Comparison of ENCODE assay signal across 1 cellular context in the genomic region with DNA sequence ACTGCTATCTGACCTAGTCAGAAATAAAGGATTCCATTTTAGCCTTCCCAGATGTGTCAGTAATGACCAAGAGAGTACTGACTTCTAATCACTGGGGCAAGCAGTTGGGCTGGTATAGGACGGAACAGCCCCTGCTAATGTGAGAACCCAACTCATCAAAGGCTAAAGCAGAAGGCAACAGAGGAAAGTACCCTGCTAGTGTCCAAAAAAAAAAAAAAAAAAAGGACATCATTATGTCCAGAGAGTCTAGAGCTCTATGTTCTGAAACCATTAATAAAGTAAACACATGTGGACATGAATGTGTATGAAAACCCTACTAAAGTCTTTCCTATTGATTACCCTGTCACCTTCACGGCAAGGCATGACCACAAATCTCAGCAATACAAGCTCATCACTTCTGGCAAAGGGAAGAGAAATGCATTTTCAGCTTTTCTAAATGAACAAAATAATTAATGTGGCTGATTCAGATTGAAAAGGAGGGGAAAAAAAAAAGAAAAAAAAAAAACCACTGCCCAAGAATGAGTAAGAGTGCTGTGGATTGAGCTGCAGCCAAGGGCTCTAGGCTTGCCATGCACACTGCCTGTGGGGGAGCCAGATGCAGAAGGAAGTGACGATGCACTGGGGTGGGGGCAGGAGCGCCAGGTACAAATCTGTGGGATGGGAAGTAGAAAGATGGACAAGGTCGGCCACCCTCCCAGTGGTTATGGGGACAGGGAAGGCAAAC.
A peak's percentile ranks its signal among the peaks of the same experiment; 100 is the strongest.
TF ChIP-seq lines count a peak whose summit lies in the region.

No MANE protein-coding gene starts in this region.

TF ChIP-seq in GM12878, 131 proteins besides CTCF, POLR2A, EP300 and RAD21 (continues in another document):
- TF ChIP-seq, protein P1, sequence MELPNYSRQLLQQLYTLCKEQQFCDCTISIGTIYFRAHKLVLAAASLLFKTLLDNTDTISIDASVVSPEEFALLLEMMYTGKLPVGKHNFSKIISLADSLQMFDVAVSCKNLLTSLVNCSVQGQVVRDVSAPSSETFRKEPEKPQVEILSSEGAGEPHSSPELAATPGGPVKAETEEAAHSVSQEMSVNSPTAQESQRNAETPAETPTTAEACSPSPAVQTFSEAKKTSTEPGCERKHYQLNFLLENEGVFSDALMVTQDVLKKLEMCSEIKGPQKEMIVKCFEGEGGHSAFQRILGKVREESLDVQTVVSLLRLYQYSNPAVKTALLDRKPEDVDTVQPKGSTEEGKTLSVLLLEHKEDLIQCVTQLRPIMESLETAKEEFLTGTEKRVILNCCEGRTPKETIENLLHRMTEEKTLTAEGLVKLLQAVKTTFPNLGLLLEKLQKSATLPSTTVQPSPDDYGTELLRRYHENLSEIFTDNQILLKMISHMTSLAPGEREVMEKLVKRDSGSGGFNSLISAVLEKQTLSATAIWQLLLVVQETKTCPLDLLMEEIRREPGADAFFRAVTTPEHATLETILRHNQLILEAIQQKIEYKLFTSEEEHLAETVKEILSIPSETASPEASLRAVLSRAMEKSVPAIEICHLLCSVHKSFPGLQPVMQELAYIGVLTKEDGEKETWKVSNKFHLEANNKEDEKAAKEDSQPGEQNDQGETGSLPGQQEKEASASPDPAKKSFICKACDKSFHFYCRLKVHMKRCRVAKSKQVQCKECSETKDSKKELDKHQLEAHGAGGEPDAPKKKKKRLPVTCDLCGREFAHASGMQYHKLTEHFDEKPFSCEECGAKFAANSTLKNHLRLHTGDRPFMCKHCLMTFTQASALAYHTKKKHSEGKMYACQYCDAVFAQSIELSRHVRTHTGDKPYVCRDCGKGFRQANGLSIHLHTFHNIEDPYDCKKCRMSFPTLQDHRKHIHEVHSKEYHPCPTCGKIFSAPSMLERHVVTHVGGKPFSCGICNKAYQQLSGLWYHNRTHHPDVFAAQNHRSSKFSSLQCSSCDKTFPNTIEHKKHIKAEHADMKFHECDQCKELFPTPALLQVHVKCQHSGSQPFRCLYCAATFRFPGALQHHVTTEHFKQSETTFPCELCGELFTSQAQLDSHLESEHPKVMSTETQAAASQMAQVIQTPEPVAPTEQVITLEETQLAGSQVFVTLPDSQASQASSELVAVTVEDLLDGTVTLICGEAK (IDR thresholded peaks at IDR 0.05; ENCODE audit: borderline replicate concordance): no peak
- TF ChIP-seq ZNF384 (IDR thresholded peaks at IDR 0.05; ENCODE audit: borderline replicate concordance, low read depth, low read length): peak; percentile 71
- no peak for TF ChIP-seq TAF1 (IDR thresholded peaks at IDR 0.05; ENCODE audit: borderline replicate concordance, low read depth, low read length)
- TF ChIP-seq, protein P2, sequence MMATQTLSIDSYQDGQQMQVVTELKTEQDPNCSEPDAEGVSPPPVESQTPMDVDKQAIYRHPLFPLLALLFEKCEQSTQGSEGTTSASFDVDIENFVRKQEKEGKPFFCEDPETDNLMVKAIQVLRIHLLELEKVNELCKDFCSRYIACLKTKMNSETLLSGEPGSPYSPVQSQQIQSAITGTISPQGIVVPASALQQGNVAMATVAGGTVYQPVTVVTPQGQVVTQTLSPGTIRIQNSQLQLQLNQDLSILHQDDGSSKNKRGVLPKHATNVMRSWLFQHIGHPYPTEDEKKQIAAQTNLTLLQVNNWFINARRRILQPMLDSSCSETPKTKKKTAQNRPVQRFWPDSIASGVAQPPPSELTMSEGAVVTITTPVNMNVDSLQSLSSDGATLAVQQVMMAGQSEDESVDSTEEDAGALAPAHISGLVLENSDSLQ (IDR thresholded peaks at IDR 0.05): 0 out of 2 replicates have a peak, but pooled peaks have one; percentile 5
- TF ChIP-seq MXI1 (IDR thresholded peaks at IDR 0.05; ENCODE audit: low read depth, low read length): no peak
- peak; percentile 24 for TF ChIP-seq SMAD1 (IDR thresholded peaks at IDR 0.05; ENCODE audit: low read depth, partially characterized antibody)
- TF ChIP-seq, protein P3, sequence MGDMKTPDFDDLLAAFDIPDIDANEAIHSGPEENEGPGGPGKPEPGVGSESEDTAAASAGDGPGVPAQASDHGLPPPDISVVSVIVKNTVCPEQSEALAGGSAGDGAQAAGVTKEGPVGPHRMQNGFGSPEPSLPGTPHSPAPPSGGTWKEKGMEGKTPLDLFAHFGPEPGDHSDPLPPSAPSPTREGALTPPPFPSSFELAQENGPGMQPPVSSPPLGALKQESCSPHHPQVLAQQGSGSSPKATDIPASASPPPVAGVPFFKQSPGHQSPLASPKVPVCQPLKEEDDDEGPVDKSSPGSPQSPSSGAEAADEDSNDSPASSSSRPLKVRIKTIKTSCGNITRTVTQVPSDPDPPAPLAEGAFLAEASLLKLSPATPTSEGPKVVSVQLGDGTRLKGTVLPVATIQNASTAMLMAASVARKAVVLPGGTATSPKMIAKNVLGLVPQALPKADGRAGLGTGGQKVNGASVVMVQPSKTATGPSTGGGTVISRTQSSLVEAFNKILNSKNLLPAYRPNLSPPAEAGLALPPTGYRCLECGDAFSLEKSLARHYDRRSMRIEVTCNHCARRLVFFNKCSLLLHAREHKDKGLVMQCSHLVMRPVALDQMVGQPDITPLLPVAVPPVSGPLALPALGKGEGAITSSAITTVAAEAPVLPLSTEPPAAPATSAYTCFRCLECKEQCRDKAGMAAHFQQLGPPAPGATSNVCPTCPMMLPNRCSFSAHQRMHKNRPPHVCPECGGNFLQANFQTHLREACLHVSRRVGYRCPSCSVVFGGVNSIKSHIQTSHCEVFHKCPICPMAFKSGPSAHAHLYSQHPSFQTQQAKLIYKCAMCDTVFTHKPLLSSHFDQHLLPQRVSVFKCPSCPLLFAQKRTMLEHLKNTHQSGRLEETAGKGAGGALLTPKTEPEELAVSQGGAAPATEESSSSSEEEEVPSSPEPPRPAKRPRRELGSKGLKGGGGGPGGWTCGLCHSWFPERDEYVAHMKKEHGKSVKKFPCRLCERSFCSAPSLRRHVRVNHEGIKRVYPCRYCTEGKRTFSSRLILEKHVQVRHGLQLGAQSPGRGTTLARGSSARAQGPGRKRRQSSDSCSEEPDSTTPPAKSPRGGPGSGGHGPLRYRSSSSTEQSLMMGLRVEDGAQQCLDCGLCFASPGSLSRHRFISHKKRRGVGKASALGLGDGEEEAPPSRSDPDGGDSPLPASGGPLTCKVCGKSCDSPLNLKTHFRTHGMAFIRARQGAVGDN (IDR thresholded peaks at IDR 0.05): peak; percentile 83
- TF ChIP-seq PAX5 (IDR thresholded peaks at IDR 0.05; ENCODE audit: borderline replicate concordance, low read depth, low read length): peak; percentile 59; the same call in 1 of the 2 replicates
- TF ChIP-seq TCF3 (IDR thresholded peaks at IDR 0.05; ENCODE audit: borderline replicate concordance, insufficient read depth, low read depth, low read length): no peak
- TF ChIP-seq, protein P4, sequence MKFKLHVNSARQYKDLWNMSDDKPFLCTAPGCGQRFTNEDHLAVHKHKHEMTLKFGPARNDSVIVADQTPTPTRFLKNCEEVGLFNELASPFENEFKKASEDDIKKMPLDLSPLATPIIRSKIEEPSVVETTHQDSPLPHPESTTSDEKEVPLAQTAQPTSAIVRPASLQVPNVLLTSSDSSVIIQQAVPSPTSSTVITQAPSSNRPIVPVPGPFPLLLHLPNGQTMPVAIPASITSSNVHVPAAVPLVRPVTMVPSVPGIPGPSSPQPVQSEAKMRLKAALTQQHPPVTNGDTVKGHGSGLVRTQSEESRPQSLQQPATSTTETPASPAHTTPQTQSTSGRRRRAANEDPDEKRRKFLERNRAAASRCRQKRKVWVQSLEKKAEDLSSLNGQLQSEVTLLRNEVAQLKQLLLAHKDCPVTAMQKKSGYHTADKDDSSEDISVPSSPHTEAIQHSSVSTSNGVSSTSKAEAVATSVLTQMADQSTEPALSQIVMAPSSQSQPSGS (IDR thresholded peaks at IDR 0.05; ENCODE audit: low read length): no peak
- TF ChIP-seq IKZF2 (IDR thresholded peaks at IDR 0.05): peak in 1 of 2 experiments; percentile 17; a peak in 1 of 4 replicates
- TF ChIP-seq, protein P5, sequence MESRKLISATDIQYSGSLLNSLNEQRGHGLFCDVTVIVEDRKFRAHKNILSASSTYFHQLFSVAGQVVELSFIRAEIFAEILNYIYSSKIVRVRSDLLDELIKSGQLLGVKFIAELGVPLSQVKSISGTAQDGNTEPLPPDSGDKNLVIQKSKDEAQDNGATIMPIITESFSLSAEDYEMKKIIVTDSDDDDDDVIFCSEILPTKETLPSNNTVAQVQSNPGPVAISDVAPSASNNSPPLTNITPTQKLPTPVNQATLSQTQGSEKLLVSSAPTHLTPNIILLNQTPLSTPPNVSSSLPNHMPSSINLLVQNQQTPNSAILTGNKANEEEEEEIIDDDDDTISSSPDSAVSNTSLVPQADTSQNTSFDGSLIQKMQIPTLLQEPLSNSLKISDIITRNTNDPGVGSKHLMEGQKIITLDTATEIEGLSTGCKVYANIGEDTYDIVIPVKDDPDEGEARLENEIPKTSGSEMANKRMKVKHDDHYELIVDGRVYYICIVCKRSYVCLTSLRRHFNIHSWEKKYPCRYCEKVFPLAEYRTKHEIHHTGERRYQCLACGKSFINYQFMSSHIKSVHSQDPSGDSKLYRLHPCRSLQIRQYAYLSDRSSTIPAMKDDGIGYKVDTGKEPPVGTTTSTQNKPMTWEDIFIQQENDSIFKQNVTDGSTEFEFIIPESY (IDR thresholded peaks at IDR 0.05): no peak
- 0 out of 4 replicates have a peak, but pooled peaks of 1 of the 2 experiments have one; percentile 36 for TF ChIP-seq BHLHE40 (IDR thresholded peaks at IDR 0.05; ENCODE audit: borderline replicate concordance in 1 of 2, low read depth in 2 of 2, low read length in 1 of 2)
- TF ChIP-seq, protein P6, sequence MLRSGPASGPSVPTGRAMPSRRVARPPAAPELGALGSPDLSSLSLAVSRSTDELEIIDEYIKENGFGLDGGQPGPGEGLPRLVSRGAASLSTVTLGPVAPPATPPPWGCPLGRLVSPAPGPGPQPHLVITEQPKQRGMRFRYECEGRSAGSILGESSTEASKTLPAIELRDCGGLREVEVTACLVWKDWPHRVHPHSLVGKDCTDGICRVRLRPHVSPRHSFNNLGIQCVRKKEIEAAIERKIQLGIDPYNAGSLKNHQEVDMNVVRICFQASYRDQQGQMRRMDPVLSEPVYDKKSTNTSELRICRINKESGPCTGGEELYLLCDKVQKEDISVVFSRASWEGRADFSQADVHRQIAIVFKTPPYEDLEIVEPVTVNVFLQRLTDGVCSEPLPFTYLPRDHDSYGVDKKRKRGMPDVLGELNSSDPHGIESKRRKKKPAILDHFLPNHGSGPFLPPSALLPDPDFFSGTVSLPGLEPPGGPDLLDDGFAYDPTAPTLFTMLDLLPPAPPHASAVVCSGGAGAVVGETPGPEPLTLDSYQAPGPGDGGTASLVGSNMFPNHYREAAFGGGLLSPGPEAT (IDR thresholded peaks at IDR 0.05; ENCODE audit: low read depth): peak; percentile 17; the same call in 1 of the 2 replicates
- TF ChIP-seq ZNF24 (IDR thresholded peaks at IDR 0.05): peak; percentile 69; the same call in 1 of the 2 replicates
- TF ChIP-seq, protein P7, sequence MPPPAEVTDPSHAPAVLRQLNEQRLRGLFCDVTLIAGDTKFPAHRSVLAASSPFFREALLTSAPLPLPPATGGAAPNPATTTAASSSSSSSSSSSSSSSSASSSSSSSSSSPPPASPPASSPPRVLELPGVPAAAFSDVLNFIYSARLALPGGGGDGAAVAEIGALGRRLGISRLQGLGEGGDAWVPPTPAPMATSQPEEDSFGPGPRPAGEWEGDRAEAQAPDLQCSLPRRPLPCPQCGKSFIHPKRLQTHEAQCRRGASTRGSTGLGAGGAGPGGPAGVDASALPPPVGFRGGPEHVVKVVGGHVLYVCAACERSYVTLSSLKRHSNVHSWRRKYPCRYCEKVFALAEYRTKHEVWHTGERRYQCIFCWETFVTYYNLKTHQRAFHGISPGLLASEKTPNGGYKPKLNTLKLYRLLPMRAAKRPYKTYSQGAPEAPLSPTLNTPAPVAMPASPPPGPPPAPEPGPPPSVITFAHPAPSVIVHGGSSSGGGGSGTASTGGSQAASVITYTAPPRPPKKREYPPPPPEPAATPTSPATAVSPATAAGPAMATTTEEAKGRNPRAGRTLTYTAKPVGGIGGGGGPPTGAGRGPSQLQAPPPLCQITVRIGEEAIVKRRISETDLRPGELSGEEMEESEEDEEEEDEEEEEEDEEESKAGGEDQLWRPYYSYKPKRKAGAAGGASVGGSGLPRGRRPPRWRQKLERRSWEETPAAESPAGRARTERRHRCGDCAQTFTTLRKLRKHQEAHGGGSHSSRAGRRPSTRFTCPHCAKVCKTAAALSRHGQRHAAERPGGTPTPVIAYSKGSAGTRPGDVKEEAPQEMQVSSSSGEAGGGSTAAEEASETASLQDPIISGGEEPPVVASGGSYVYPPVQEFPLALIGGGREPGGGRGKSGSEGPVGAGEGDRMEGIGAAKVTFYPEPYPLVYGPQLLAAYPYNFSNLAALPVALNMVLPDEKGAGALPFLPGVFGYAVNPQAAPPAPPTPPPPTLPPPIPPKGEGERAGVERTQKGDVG (CRISPR knock-in tag; IDR thresholded peaks at IDR 0.05): no peak
- TF ChIP-seq, protein P8, sequence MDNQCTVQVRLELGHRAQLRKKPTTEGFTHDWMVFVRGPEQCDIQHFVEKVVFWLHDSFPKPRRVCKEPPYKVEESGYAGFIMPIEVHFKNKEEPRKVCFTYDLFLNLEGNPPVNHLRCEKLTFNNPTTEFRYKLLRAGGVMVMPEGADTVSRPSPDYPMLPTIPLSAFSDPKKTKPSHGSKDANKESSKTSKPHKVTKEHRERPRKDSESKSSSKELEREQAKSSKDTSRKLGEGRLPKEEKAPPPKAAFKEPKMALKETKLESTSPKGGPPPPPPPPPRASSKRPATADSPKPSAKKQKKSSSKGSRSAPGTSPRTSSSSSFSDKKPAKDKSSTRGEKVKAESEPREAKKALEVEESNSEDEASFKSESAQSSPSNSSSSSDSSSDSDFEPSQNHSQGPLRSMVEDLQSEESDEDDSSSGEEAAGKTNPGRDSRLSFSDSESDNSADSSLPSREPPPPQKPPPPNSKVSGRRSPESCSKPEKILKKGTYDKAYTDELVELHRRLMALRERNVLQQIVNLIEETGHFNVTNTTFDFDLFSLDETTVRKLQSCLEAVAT (IDR thresholded peaks at IDR 0.05): no peak
- no peak for TF ChIP-seq FOXM1 (IDR thresholded peaks at IDR 0.05; ENCODE audit: low read depth, low read length)
